Comparison of ENCODE assay signal across 17 cellular contexts in genomic region chr7:94304878-94305277, GRCh38.
"Had no signal": no experiment of that assay in that cellular context is flagged by ENCODE, and none has a peak within 500 bp of the region (broad histone marks: within the 10 kb centered on the region; RNA-seq: fewer than 3 reads in every experiment).

No MANE protein-coding gene starts in this region.

- H3K4me3 Mint-ChIP-seq: activated naive CD4-positive, alpha-beta T cell treated with anti-CD3 and anti-CD28 coated beads, Interleukin-2, amount 50 U/mL, for 24 hours; dendritic cell treated with granulocyte-macrophage colony-stimulating factor and Interleukin-4, amounts not matched to agents 40 ng/mL and 50 ng/mL, for 4 days; neural progenitor cell; stimulated activated naive B cell treated with anti-CD40 and anti-IgM and Interleukin-4, amounts not matched to agents 10 μg/mL and 1 μg/mL and 100 μg/mL, for 72 hours had no signal

- H3K36me3 ChIP-seq: cardiac muscle cell, neural progenitor cell, WERI-Rb-1 had no signal

- H3K27ac Mint-ChIP-seq: activated naive CD4-positive, alpha-beta T cell treated with anti-CD3 and anti-CD28 coated beads, Interleukin-2, amount 50 U/mL, for 24 hours; dendritic cell treated with granulocyte-macrophage colony-stimulating factor and Interleukin-4, amounts not matched to agents 40 ng/mL and 50 ng/mL, for 4 days; stimulated activated naive B cell treated with anti-CD40 and anti-IgM and Interleukin-4, amounts not matched to agents 10 μg/mL and 1 μg/mL and 100 μg/mL, for 72 hours had no signal

- H3K4me3 ChIP-seq: cardiac muscle cell, neural progenitor cell had no signal

- DNase-seq: activated CD4-positive, alpha-beta T cell treated with anti-CD3 and anti-CD28 coated beads for 1 hour; activated CD8-positive, alpha-beta memory T cell treated with anti-CD3 and anti-CD28 coated beads for 24 hours; activated CD8-positive, alpha-beta memory T cell treated with anti-CD3 and anti-CD28 coated beads, Interleukin-2, amount 50 U/mL, for 48 hours; activated effector memory CD4-positive, alpha-beta T cell treated with Interleukin-2 at 50 U/mL for 16 hours; activated T-cell treated with anti-CD3 and anti-CD28 coated beads, Interleukin-2, amount 50 U/mL, for 48 hours; amniotic stem cell; effector CD8-positive, alpha-beta T cell; hippocampal formation; naive B cell; stimulated activated naive B cell treated with anti-CD40 and anti-IgM and Interleukin-4, amounts not matched to agents 10 μg/mL and 1 μg/mL and 100 μg/mL, for 72 hours; substantia nigra; WERI-Rb-1 had no signal

- H3K27ac ChIP-seq: cardiac muscle cell, neural progenitor cell, WERI-Rb-1 had no signal

- H3K36me3 Mint-ChIP-seq: activated naive CD4-positive, alpha-beta T cell treated with anti-CD3 and anti-CD28 coated beads, Interleukin-2, amount 50 U/mL, for 24 hours; stimulated activated naive B cell treated with anti-CD40 and anti-IgM and Interleukin-4, amounts not matched to agents 10 μg/mL and 1 μg/mL and 100 μg/mL, for 72 hours had no signal

- H3K4me1 Mint-ChIP-seq: activated naive CD4-positive, alpha-beta T cell treated with anti-CD3 and anti-CD28 coated beads, Interleukin-2, amount 50 U/mL, for 24 hours; naive B cell had no signal

- ATAC-seq: esophagus mucosa; stimulated activated naive B cell treated with anti-CD40 and anti-IgM and Interleukin-4, amounts not matched to agents 10 μg/mL and 1 μg/mL and 100 μg/mL, for 72 hours had no signal

- H3K9ac ChIP-seq: neural progenitor cell had no signal

- H3K27me3 ChIP-seq: cardiac muscle cell, neural progenitor cell had no signal
